Comparison of ENCODE assay signal across 1 cellular context in the genomic region with DNA sequence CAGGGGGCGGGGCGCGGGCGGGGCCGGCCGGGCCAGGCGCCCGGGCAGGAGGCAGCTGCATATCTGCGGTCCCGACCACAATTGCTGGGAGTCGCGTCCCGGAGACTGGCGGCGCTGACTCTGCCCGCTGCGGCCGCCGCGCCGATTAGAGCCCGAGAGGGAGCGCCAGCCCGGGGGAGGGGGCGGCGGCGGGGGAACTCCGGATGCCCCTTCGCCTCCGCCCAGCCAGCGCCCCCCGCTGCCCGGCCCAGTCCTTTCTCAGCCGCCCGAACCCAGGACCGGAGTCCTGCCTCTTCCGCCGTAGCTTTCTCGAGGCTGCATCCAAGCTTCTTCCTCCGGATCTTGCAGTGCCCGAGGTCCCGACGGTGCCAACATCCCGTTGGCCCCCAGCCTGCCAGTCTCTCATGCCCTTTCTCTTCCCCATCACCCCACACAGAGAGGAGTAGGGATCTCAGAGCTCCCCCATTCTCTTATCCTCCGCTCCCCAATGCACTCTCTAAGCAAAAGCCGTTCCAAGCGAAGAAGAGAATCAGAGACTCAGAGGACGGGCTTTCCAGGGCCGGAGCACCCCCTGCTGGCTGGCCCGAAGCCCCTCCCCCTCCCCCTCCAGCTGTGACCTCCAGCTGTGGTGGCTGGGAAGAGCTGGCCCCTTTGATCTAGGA.
TF ChIP-seq lines count a peak whose summit lies in the region.

No MANE protein-coding gene starts in this region.

TF ChIP-seq in IMR-90, 13 proteins besides CTCF, POLR2A, EP300 and RAD21:
- TF ChIP-seq NFE2L2 (IDR thresholded peaks at IDR 0.05; ENCODE audit: low read depth, low read length): no peak
- TF ChIP-seq MAFK (IDR thresholded peaks at IDR 0.05; ENCODE audit: low read depth, low read length): no peak
- TF ChIP-seq CEBPB (IDR thresholded peaks at IDR 0.05; ENCODE audit: low read depth, low read length): no peak
- TF ChIP-seq SMC3 (IDR thresholded peaks at IDR 0.05; ENCODE audit: low read depth, low read length): peak; percentile 78
- no peak for TF ChIP-seq FOS (IDR thresholded peaks at IDR 0.05; ENCODE audit: low read depth, low read length)
- TF ChIP-seq MXI1 (IDR thresholded peaks at IDR 0.05; ENCODE audit: borderline replicate concordance, low read depth, low read length): no peak
- TF ChIP-seq, protein P1, sequence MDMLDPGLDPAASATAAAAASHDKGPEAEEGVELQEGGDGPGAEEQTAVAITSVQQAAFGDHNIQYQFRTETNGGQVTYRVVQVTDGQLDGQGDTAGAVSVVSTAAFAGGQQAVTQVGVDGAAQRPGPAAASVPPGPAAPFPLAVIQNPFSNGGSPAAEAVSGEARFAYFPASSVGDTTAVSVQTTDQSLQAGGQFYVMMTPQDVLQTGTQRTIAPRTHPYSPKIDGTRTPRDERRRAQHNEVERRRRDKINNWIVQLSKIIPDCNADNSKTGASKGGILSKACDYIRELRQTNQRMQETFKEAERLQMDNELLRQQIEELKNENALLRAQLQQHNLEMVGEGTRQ (IDR thresholded peaks at IDR 0.05; ENCODE audit: low read depth, low read length): no peak
- no peak for TF ChIP-seq CHD1 (IDR thresholded peaks at IDR 0.05; ENCODE audit: low read depth, low read length)
- TF ChIP-seq, protein P2, sequence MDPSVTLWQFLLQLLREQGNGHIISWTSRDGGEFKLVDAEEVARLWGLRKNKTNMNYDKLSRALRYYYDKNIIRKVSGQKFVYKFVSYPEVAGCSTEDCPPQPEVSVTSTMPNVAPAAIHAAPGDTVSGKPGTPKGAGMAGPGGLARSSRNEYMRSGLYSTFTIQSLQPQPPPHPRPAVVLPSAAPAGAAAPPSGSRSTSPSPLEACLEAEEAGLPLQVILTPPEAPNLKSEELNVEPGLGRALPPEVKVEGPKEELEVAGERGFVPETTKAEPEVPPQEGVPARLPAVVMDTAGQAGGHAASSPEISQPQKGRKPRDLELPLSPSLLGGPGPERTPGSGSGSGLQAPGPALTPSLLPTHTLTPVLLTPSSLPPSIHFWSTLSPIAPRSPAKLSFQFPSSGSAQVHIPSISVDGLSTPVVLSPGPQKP (IDR thresholded peaks at IDR 0.05; ENCODE audit: borderline replicate concordance, low read depth, low read length): no peak
- peak; percentile 51; the same call in 1 of the 2 replicates for TF ChIP-seq MAZ (IDR thresholded peaks at IDR 0.05; ENCODE audit: borderline replicate concordance, low read depth, low read length)
- no peak for TF ChIP-seq BHLHE40 (IDR thresholded peaks at IDR 0.05; ENCODE audit: low read depth, low read length)
- no peak for TF ChIP-seq RFX5 (IDR thresholded peaks at IDR 0.05; ENCODE audit: low read depth, low read length)
- TF ChIP-seq RCOR1 (IDR thresholded peaks at IDR 0.05; ENCODE audit: insufficient replicate concordance, low read length): no peak
